Comparison of ENCODE assay signal across 1 cellular context in the genomic region with DNA sequence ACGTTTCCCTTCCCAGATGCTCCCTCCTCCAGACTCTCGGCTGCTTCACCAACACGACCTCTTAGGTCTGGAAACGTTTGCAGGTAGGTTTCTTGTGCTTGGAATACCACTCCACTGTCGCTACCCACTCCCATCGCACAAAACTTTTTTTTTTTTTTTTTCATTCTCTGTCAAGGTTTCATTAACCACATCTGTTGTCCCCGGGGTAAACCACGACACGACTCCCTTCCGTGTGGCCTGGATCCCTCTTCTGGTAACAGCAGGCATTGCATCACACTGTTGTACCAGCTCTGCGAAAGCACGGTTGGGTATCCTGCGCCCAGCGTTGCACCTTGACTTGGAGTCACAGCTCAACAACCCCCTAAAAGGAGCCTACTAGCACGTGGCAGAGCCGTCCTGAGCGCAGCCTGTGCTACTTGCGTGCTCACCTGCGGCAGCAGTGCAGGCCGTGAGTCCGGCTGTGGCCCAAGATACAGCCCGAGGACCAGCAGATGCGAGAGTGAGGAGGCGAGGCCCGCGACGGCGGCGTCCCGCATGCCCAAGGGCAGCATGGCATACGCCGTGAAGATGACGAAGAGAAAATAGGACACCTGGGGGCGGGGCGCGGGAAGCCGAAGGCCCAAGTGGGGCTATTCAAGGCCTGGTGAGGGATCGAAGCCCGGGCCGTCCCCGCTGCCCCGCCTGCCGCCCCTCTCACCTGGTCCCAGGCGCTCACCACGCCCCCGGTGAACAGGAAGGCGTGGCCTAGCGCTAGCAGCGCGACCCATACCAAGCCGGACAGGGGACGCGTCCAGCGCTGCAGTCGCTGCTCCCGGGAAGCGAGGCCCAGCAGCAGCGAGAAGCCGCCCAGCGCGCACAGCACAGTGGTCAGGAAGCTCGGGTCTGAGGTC.
TF ChIP-seq lines count a peak whose summit lies in the region.

No MANE protein-coding gene starts in this region.

TF ChIP-seq in HepG2, 621 proteins besides CTCF, POLR2A, EP300 and RAD21 (continued from another document):
- TF ChIP-seq, protein P1, sequence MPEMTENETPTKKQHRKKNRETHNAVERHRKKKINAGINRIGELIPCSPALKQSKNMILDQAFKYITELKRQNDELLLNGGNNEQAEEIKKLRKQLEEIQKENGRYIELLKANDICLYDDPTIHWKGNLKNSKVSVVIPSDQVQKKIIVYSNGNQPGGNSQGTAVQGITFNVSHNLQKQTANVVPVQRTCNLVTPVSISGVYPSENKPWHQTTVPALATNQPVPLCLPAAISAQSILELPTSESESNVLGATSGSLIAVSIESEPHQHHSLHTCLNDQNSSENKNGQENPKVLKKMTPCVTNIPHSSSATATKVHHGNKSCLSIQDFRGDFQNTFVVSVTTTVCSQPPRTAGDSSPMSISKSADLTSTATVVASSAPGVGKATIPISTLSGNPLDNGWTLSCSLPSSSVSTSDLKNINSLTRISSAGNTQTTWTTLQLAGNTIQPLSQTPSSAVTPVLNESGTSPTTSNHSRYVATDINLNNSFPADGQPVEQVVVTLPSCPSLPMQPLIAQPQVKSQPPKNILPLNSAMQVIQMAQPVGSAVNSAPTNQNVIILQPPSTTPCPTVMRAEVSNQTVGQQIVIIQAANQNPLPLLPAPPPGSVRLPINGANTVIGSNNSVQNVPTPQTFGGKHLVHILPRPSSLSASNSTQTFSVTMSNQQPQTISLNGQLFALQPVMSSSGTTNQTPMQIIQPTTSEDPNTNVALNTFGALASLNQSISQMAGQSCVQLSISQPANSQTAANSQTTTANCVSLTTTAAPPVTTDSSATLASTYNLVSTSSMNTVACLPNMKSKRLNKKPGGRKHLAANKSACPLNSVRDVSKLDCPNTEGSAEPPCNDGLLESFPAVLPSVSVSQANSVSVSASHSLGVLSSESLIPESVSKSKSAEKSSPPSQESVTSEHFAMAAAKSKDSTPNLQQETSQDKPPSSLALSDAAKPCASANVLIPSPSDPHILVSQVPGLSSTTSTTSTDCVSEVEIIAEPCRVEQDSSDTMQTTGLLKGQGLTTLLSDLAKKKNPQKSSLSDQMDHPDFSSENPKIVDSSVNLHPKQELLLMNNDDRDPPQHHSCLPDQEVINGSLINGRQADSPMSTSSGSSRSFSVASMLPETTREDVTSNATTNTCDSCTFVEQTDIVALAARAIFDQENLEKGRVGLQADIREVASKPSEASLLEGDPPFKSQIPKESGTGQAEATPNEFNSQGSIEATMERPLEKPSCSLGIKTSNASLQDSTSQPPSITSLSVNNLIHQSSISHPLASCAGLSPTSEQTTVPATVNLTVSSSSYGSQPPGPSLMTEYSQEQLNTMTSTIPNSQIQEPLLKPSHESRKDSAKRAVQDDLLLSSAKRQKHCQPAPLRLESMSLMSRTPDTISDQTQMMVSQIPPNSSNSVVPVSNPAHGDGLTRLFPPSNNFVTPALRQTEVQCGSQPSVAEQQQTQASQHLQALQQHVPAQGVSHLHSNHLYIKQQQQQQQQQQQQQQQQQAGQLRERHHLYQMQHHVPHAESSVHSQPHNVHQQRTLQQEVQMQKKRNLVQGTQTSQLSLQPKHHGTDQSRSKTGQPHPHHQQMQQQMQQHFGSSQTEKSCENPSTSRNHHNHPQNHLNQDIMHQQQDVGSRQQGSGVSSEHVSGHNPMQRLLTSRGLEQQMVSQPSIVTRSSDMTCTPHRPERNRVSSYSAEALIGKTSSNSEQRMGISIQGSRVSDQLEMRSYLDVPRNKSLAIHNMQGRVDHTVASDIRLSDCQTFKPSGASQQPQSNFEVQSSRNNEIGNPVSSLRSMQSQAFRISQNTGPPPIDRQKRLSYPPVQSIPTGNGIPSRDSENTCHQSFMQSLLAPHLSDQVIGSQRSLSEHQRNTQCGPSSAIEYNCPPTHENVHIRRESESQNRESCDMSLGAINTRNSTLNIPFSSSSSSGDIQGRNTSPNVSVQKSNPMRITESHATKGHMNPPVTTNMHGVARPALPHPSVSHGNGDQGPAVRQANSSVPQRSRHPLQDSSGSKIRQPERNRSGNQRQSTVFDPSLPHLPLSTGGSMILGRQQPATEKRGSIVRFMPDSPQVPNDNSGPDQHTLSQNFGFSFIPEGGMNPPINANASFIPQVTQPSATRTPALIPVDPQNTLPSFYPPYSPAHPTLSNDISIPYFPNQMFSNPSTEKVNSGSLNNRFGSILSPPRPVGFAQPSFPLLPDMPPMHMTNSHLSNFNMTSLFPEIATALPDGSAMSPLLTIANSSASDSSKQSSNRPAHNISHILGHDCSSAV (CRISPR knock-in tag; IDR thresholded peaks at IDR 0.05; ENCODE audit: borderline replicate concordance): no peak
- TF ChIP-seq RBAK (CRISPR knock-in tag; IDR thresholded peaks at IDR 0.05) (peak; percentile 80; the same call in 1 of the 2 replicates), ATF7 (IDR thresholded peaks at IDR 0.05) (peak; percentile 72), ATF7 (CRISPR knock-in tag; IDR thresholded peaks at IDR 0.05) (peak; percentile 93), YEATS4 (CRISPR knock-in tag; IDR thresholded peaks at IDR 0.05; ENCODE audit: borderline replicate concordance) (no peak; the same call in 1 of the 2 replicates), ZNF772 (CRISPR knock-in tag; IDR thresholded peaks at IDR 0.05) (peak; percentile 94; the same call in 1 of the 2 replicates), SOX6 (IDR thresholded peaks at IDR 0.05) (no peak), SOX6 (CRISPR knock-in tag; IDR thresholded peaks at IDR 0.05) (peak; percentile 63), YY1 (IDR thresholded peaks at IDR 0.05; ENCODE audit: insufficient read depth, insufficient replicate concordance, low read depth, low read length) (peak; percentile 20), MED8 (CRISPR knock-in tag; IDR thresholded peaks at IDR 0.05; ENCODE audit: insufficient replicate concordance) (no peak), RARA (CRISPR knock-in tag; IDR thresholded peaks at IDR 0.05) (peak; percentile 46; the same call in 1 of the 2 replicates)
- TF ChIP-seq, protein P2, sequence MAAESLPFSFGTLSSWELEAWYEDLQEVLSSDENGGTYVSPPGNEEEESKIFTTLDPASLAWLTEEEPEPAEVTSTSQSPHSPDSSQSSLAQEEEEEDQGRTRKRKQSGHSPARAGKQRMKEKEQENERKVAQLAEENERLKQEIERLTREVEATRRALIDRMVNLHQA (CRISPR knock-in tag; IDR thresholded peaks at IDR 0.05): no peak
- TF ChIP-seq, protein P3, sequence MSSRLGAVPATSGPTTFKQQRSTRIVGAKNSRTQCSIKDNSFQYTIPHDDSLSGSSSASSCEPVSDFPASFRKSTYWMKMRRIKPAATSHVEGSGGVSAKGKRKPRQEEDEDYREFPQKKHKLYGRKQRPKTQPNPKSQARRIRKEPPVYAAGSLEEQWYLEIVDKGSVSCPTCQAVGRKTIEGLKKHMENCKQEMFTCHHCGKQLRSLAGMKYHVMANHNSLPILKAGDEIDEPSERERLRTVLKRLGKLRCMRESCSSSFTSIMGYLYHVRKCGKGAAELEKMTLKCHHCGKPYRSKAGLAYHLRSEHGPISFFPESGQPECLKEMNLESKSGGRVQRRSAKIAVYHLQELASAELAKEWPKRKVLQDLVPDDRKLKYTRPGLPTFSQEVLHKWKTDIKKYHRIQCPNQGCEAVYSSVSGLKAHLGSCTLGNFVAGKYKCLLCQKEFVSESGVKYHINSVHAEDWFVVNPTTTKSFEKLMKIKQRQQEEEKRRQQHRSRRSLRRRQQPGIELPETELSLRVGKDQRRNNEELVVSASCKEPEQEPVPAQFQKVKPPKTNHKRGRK (CRISPR knock-in tag; IDR thresholded peaks at IDR 0.05): no peak; the same call in 1 of the 2 replicates
- TF ChIP-seq, protein P4, sequence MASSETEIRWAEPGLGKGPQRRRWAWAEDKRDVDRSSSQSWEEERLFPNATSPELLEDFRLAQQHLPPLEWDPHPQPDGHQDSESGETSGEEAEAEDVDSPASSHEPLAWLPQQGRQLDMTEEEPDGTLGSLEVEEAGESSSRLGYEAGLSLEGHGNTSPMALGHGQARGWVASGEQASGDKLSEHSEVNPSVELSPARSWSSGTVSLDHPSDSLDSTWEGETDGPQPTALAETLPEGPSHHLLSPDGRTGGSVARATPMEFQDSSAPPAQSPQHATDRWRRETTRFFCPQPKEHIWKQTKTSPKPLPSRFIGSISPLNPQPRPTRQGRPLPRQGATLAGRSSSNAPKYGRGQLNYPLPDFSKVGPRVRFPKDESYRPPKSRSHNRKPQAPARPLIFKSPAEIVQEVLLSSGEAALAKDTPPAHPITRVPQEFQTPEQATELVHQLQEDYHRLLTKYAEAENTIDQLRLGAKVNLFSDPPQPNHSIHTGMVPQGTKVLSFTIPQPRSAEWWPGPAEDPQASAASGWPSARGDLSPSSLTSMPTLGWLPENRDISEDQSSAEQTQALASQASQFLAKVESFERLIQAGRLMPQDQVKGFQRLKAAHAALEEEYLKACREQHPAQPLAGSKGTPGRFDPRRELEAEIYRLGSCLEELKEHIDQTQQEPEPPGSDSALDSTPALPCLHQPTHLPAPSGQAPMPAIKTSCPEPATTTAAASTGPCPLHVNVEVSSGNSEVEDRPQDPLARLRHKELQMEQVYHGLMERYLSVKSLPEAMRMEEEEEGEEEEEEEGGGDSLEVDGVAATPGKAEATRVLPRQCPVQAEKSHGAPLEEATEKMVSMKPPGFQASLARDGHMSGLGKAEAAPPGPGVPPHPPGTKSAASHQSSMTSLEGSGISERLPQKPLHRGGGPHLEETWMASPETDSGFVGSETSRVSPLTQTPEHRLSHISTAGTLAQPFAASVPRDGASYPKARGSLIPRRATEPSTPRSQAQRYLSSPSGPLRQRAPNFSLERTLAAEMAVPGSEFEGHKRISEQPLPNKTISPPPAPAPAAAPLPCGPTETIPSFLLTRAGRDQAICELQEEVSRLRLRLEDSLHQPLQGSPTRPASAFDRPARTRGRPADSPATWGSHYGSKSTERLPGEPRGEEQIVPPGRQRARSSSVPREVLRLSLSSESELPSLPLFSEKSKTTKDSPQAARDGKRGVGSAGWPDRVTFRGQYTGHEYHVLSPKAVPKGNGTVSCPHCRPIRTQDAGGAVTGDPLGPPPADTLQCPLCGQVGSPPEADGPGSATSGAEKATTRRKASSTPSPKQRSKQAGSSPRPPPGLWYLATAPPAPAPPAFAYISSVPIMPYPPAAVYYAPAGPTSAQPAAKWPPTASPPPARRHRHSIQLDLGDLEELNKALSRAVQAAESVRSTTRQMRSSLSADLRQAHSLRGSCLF (CRISPR knock-in tag; IDR thresholded peaks at IDR 0.05; ENCODE audit: borderline replicate concordance): no peak
- TF ChIP-seq, protein P5, sequence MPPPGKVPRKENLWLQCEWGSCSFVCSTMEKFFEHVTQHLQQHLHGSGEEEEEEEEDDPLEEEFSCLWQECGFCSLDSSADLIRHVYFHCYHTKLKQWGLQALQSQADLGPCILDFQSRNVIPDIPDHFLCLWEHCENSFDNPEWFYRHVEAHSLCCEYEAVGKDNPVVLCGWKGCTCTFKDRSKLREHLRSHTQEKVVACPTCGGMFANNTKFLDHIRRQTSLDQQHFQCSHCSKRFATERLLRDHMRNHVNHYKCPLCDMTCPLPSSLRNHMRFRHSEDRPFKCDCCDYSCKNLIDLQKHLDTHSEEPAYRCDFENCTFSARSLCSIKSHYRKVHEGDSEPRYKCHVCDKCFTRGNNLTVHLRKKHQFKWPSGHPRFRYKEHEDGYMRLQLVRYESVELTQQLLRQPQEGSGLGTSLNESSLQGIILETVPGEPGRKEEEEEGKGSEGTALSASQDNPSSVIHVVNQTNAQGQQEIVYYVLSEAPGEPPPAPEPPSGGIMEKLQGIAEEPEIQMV (CRISPR knock-in tag; IDR thresholded peaks at IDR 0.05; ENCODE audit: low read depth): peak; percentile 92
TF ChIP-seq in HepG2: peak in this region for 383.
